In the genomic region with DNA sequence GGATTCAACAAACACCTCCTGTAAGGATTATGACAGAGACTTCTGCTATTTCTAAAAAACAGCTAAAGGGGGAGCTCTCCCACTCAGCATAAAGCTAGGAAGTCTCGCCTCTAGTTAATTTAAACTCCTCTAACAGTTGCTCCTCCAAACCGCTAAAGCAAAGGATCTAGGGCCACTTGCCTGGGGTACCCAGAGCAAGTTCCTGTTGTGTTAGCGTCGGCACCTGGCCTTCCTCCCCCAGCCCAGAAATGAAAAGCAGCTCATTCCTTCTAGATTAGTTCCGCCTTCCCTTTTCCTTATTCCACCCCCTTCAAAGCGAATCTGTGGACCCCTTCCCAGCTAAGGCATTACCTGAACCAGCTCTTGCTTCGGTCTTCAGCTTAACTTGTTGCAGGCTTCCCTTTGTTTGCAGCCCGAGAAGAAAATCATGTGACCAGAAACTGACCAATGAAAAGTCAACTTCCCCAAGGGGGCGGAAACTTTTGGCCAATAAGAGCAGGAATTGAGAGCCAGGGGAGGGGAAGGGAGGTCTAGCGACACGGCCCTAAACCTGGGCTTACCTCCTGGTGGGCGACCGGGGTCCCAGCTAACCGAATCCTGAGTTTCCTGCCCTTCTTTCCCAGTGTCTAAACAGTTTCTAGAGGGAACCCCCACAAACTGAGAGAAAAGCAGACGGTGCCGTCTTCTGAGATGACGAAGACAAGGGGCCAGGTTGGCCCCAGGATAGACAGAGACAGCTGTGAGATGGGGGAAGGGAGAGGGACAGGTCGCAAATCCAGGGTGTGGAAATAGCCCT, we compare ENCODE assay signal across 1 cellular context.
TF ChIP-seq lines count a peak whose summit lies in the region.

A gene with protein sequence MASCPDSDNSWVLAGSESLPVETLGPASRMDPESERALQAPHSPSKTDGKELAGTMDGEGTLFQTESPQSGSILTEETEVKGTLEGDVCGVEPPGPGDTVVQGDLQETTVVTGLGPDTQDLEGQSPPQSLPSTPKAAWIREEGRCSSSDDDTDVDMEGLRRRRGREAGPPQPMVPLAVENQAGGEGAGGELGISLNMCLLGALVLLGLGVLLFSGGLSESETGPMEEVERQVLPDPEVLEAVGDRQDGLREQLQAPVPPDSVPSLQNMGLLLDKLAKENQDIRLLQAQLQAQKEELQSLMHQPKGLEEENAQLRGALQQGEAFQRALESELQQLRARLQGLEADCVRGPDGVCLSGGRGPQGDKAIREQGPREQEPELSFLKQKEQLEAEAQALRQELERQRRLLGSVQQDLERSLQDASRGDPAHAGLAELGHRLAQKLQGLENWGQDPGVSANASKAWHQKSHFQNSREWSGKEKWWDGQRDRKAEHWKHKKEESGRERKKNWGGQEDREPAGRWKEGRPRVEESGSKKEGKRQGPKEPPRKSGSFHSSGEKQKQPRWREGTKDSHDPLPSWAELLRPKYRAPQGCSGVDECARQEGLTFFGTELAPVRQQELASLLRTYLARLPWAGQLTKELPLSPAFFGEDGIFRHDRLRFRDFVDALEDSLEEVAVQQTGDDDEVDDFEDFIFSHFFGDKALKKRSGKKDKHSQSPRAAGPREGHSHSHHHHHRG (minus strand): TSS at position 382 of the 796 bp plus-strand sequence. CDS start 2,378 bp downstream, outside the sequence.

TF ChIP-seq in HEK293, 187 proteins besides CTCF, POLR2A, EP300 and RAD21 (continued from another document and continues in another):
- TF ChIP-seq ZNF394 (tag by site-specific recombination; IDR thresholded peaks at IDR 0.05; ENCODE audit: borderline replicate concordance) = no peak; the same call in 1 of the 2 replicates
- TF ChIP-seq ZNF174 (tag by site-specific recombination; IDR thresholded peaks at IDR 0.05) = no peak
- TF ChIP-seq ZNF658 (tag by site-specific recombination; IDR thresholded peaks at IDR 0.05) = no peak
- 0 out of 2 replicates have a peak, but pooled peaks have one; percentile 29 for TF ChIP-seq ZXDB (tag by site-specific recombination; IDR thresholded peaks at IDR 0.05)
- TF ChIP-seq ZNF837 (tag by site-specific recombination; IDR thresholded peaks at IDR 0.05) = no peak
- no peak for TF ChIP-seq KLF16 (tag by site-specific recombination; IDR thresholded peaks at IDR 0.05)
- TF ChIP-seq, protein P1, sequence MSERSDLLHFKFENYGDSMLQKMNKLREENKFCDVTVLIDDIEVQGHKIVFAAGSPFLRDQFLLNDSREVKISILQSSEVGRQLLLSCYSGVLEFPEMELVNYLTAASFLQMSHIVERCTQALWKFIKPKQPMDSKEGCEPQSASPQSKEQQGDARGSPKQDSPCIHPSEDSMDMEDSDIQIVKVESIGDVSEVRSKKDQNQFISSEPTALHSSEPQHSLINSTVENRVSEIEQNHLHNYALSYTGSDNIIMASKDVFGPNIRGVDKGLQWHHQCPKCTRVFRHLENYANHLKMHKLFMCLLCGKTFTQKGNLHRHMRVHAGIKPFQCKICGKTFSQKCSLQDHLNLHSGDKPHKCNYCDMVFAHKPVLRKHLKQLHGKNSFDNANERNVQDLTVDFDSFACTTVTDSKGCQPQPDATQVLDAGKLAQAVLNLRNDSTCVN (tag by site-specific recombination; optimal IDR thresholded peaks at IDR 0.05) = no peak
- TF ChIP-seq ZNF416 (tag by site-specific recombination; IDR thresholded peaks at IDR 0.05) = no peak
- TF ChIP-seq ZNF549 (tag by site-specific recombination; IDR thresholded peaks at IDR 0.05) = no peak
- TF ChIP-seq ZNF514 (tag by site-specific recombination; IDR thresholded peaks at IDR 0.05) = no peak
- TF ChIP-seq OSR2 (tag by site-specific recombination; IDR thresholded peaks at IDR 0.05) = no peak
- no peak for TF ChIP-seq ZNF132 (tag by site-specific recombination; IDR thresholded peaks at IDR 0.05; ENCODE audit: borderline replicate concordance)
- no peak for TF ChIP-seq HOXD13 (CRISPR knock-in tag; IDR thresholded peaks at IDR 0.05; ENCODE audit: borderline replicate concordance)
- no peak for TF ChIP-seq ZSCAN30 (tag by site-specific recombination; IDR thresholded peaks at IDR 0.05)
- no peak for TF ChIP-seq ZNF155 (tag by site-specific recombination; IDR thresholded peaks at IDR 0.05)
- TF ChIP-seq ZNF843 (tag by site-specific recombination; IDR thresholded peaks at IDR 0.05) = no peak
- TF ChIP-seq, protein P2, sequence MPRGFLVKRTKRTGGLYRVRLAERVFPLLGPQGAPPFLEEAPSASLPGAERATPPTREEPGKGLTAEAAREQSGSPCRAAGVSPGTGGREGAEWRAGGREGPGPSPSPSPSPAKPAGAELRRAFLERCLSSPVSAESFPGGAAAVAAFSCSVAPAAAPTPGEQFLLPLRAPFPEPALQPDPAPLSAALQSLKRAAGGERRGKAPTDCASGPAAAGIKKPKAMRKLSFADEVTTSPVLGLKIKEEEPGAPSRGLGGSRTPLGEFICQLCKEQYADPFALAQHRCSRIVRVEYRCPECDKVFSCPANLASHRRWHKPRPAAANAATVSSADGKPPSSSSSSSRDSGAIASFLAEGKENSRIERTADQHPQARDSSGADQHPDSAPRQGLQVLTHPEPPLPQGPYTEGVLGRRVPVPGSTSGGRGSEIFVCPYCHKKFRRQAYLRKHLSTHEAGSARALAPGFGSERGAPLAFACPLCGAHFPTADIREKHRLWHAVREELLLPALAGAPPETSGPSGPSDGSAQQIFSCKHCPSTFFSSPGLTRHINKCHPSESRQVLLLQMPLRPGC (tag by site-specific recombination; IDR thresholded peaks at IDR 0.05) = no peak
- no peak for TF ChIP-seq SALL2 (tag by site-specific recombination; IDR thresholded peaks at IDR 0.05; ENCODE audit: borderline replicate concordance)
- TF ChIP-seq ZNF221 (tag by site-specific recombination; IDR thresholded peaks at IDR 0.05; ENCODE audit: borderline replicate concordance) = no peak
- TF ChIP-seq, protein P3, sequence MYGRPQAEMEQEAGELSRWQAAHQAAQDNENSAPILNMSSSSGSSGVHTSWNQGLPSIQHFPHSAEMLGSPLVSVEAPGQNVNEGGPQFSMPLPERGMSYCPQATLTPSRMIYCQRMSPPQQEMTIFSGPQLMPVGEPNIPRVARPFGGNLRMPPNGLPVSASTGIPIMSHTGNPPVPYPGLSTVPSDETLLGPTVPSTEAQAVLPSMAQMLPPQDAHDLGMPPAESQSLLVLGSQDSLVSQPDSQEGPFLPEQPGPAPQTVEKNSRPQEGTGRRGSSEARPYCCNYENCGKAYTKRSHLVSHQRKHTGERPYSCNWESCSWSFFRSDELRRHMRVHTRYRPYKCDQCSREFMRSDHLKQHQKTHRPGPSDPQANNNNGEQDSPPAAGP (tag by site-specific recombination; IDR thresholded peaks at IDR 0.05) = no peak
- TF ChIP-seq, protein P4, sequence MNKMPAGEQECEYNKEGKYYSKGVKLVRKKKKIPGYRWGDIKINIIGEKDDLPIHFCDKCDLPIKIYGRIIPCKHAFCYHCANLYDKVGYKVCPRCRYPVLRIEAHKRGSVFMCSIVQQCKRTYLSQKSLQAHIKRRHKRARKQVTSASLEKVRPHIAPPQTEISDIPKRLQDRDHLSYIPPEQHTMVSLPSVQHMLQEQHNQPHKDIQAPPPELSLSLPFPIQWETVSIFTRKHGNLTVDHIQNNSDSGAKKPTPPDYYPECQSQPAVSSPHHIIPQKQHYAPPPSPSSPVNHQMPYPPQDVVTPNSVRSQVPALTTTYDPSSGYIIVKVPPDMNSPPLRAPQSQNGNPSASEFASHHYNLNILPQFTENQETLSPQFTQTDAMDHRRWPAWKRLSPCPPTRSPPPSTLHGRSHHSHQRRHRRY (tag by site-specific recombination; IDR thresholded peaks at IDR 0.05) = no peak
- TF ChIP-seq MYNN (tag by site-specific recombination; IDR thresholded peaks at IDR 0.05; ENCODE audit: borderline replicate concordance) = no peak
- TF ChIP-seq, protein P5, sequence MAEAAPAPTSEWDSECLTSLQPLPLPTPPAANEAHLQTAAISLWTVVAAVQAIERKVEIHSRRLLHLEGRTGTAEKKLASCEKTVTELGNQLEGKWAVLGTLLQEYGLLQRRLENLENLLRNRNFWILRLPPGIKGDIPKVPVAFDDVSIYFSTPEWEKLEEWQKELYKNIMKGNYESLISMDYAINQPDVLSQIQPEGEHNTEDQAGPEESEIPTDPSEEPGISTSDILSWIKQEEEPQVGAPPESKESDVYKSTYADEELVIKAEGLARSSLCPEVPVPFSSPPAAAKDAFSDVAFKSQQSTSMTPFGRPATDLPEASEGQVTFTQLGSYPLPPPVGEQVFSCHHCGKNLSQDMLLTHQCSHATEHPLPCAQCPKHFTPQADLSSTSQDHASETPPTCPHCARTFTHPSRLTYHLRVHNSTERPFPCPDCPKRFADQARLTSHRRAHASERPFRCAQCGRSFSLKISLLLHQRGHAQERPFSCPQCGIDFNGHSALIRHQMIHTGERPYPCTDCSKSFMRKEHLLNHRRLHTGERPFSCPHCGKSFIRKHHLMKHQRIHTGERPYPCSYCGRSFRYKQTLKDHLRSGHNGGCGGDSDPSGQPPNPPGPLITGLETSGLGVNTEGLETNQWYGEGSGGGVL (tag by site-specific recombination; IDR thresholded peaks at IDR 0.05) = no peak; the same call in 1 of the 2 replicates
- no peak for TF ChIP-seq KLF1 (tag by site-specific recombination; IDR thresholded peaks at IDR 0.05)
- no peak for TF ChIP-seq FEZF1 (tag by site-specific recombination; IDR thresholded peaks at IDR 0.05)
- peak; percentile 91 for TF ChIP-seq SP2 (tag by site-specific recombination; IDR thresholded peaks at IDR 0.05)
- no peak for TF ChIP-seq ZNF112 (tag by site-specific recombination; IDR thresholded peaks at IDR 0.05)
- TF ChIP-seq ZNF664 (tag by site-specific recombination; IDR thresholded peaks at IDR 0.05) = peak; percentile 98
- no peak; the same call in 1 of the 2 replicates for TF ChIP-seq ZIC2 (tag by site-specific recombination; IDR thresholded peaks at IDR 0.05)
- no peak for TF ChIP-seq ZNF37A (tag by site-specific recombination; IDR thresholded peaks at IDR 0.05)
- TF ChIP-seq, protein P6, sequence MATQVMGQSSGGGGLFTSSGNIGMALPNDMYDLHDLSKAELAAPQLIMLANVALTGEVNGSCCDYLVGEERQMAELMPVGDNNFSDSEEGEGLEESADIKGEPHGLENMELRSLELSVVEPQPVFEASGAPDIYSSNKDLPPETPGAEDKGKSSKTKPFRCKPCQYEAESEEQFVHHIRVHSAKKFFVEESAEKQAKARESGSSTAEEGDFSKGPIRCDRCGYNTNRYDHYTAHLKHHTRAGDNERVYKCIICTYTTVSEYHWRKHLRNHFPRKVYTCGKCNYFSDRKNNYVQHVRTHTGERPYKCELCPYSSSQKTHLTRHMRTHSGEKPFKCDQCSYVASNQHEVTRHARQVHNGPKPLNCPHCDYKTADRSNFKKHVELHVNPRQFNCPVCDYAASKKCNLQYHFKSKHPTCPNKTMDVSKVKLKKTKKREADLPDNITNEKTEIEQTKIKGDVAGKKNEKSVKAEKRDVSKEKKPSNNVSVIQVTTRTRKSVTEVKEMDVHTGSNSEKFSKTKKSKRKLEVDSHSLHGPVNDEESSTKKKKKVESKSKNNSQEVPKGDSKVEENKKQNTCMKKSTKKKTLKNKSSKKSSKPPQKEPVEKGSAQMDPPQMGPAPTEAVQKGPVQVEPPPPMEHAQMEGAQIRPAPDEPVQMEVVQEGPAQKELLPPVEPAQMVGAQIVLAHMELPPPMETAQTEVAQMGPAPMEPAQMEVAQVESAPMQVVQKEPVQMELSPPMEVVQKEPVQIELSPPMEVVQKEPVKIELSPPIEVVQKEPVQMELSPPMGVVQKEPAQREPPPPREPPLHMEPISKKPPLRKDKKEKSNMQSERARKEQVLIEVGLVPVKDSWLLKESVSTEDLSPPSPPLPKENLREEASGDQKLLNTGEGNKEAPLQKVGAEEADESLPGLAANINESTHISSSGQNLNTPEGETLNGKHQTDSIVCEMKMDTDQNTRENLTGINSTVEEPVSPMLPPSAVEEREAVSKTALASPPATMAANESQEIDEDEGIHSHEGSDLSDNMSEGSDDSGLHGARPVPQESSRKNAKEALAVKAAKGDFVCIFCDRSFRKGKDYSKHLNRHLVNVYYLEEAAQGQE (tag by site-specific recombination; IDR thresholded peaks at IDR 0.05) = no peak
- TF ChIP-seq ZNF354C (tag by site-specific recombination; IDR thresholded peaks at IDR 0.05; ENCODE audit: borderline replicate concordance, low read depth) = no peak
- TF ChIP-seq ZSCAN23 (tag by site-specific recombination; IDR thresholded peaks at IDR 0.05) = no peak
- TF ChIP-seq, protein P7, sequence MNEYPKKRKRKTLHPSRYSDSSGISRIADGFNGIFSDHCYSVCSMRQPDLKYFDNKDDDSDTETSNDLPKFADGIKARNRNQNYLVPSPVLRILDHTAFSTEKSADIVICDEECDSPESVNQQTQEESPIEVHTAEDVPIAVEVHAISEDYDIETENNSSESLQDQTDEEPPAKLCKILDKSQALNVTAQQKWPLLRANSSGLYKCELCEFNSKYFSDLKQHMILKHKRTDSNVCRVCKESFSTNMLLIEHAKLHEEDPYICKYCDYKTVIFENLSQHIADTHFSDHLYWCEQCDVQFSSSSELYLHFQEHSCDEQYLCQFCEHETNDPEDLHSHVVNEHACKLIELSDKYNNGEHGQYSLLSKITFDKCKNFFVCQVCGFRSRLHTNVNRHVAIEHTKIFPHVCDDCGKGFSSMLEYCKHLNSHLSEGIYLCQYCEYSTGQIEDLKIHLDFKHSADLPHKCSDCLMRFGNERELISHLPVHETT (tag by site-specific recombination; IDR thresholded peaks at IDR 0.05) = no peak
- TF ChIP-seq ZNF302 (tag by site-specific recombination; IDR thresholded peaks at IDR 0.05; ENCODE audit: low read depth) = no peak
- TF ChIP-seq KLF9 (tag by site-specific recombination; IDR thresholded peaks at IDR 0.05; ENCODE audit: low read depth) = no peak
- no peak for TF ChIP-seq ZNF10 (tag by site-specific recombination; IDR thresholded peaks at IDR 0.05)
- TF ChIP-seq YY2 (tag by site-specific recombination; IDR thresholded peaks at IDR 0.05) = no peak
- TF ChIP-seq, protein P8, sequence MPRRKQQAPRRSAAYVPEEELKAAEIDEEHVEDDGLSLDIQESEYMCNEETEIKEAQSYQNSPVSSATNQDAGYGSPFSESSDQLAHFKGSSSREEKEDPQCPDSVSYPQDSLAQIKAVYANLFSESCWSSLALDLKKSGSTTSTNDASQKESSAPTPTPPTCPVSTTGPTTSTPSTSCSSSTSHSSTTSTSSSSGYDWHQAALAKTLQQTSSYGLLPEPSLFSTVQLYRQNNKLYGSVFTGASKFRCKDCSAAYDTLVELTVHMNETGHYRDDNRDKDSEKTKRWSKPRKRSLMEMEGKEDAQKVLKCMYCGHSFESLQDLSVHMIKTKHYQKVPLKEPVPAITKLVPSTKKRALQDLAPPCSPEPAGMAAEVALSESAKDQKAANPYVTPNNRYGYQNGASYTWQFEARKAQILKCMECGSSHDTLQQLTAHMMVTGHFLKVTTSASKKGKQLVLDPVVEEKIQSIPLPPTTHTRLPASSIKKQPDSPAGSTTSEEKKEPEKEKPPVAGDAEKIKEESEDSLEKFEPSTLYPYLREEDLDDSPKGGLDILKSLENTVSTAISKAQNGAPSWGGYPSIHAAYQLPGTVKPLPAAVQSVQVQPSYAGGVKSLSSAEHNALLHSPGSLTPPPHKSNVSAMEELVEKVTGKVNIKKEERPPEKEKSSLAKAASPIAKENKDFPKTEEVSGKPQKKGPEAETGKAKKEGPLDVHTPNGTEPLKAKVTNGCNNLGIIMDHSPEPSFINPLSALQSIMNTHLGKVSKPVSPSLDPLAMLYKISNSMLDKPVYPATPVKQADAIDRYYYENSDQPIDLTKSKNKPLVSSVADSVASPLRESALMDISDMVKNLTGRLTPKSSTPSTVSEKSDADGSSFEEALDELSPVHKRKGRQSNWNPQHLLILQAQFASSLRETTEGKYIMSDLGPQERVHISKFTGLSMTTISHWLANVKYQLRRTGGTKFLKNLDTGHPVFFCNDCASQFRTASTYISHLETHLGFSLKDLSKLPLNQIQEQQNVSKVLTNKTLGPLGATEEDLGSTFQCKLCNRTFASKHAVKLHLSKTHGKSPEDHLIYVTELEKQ (tag by site-specific recombination; IDR thresholded peaks at IDR 0.05; ENCODE audit: borderline replicate concordance) = no peak
- TF ChIP-seq ZNF521 (tag by site-specific recombination; IDR thresholded peaks at IDR 0.05) = no peak
- no peak for TF ChIP-seq ZNF138 (tag by site-specific recombination; IDR thresholded peaks at IDR 0.05; ENCODE audit: borderline replicate concordance)
- no peak for TF ChIP-seq ZNF501 (tag by site-specific recombination; IDR thresholded peaks at IDR 0.05)
